Comparison of ENCODE assay signal across 9 cellular contexts in the genomic region with DNA sequence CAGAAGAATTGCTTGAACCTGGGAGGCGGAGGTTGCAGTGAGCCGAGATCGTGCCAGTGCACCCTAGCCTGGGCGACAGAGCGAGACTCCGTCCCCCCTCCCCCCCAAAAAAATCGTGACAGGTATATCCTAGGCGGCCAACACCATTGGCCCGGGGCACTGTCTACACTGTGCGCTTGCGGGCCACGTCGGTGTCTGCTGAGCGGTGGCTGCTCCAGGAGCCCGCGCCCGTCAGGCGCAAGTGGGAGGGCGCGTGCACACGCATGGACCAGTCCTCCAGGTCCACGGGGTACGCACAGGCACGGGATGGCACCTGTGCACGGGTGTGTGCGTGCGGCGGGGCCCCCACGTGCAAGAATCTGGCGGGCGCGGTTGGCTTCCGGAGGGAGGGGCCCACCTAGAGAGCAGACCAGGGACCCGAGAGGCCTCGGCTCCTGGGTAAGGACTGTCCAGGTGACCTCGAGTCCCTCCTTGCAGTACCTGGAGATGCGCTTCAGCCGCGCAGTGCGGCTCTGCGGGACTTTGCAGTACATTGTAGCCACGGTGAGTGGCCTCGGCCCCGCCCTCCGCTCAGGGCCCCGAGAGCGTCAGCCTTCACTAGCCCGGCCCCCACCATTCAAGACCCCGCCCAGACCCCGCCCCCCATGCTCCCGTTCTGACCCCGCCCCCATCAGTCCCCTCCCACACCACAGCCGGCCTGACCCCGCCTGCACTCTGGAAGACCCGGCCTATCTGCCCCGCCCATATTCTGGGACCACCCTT. TPM values are rescaled to one million over a fixed set of nuclear protein-coding genes. Genes with fewer than 3 reads are reported as not detected.
DNase-seq lines count a peak whose midpoint lies in the region; ATAC-seq, FAIRE-seq and TF ChIP-seq lines count a peak whose summit lies in the region.
"Had no signal": no experiment of that assay in that cellular context is flagged by ENCODE, and none has a peak within 500 bp of the region (broad histone marks: within the 10 kb centered on the region; RNA-seq: fewer than 3 reads in every experiment).

No MANE protein-coding gene starts in this region.

- peaks cover 6 to 18% (median 12%) of the 10 kb centered on the region in 10 experiments for H3K4me1 ChIP-seq in BLaER1 treated with 17β-estradiol and CSF1 and Interleukin-3, amounts not matched to agents 10 nM and 100 nM
- H3K4me1 ChIP-seq in HEK293 (ENCODE audit: control insufficient read depth, insufficient read depth, low read length), result peaks cover 3% of the 10 kb centered on the region; the same call in 1 of the 2 replicates
- peaks cover 0 to 43% of the 10 kb centered on the region in 2 experiments; a peak in 3 of 5 replicates for H3K4me1 ChIP-seq in K562 (replicated peaks in 1 of 2; ENCODE audit: control insufficient read depth in 2 of 2, insufficient read depth in 2 of 2, low read length in 2 of 2)
- H3K4me1 ChIP-seq in naive thymus-derived CD4-positive, alpha-beta T cell (ENCODE audit: control insufficient read depth in 2 of 2, insufficient read depth in 2 of 2, low read length in 2 of 2), result peaks cover 10 to 11% of the 10 kb centered on the region in 2 donors

- no TSS peak for BruUV-seq in K562 (replicated peaks; lab: Mats Ljungman, UMichigan)

- in situ Hi-C loops in K562 (cut with MboI), result no loop called here

- intact Hi-C loops in K562 (cut with micrococcal nuclease), result loop anchor here (2.0 kb wide), 1 partner anchor 123 kb away; no protein-coding TSS in a partner anchor
- intact Hi-C loops in naive thymus-derived CD4-positive, alpha-beta T cell (cut with micrococcal nuclease), result loop anchor here (1.0 to 10.0 kb wide), 6 partner anchors 15 to 799 kb away; a partner anchor contains a TSS

- H3K4me3 Mint-ChIP-seq in naive thymus-derived CD4-positive, alpha-beta T cell, result peak overlapping the region; percentile 73 to 88 (median 84)

- peak; percentile 71 for FAIRE-seq in K562 (lab: Jason Lieb, UNC)

- H3K36me3 Mint-ChIP-seq in naive thymus-derived CD4-positive, alpha-beta T cell, result no peaks in the 10 kb centered on the region

- H3K9me1 ChIP-seq in K562 (ENCODE audit: control insufficient read depth, insufficient read depth, low read length), result no peaks in the 10 kb centered on the region

- H3K4me3 ChIP-seq in BLaER1 treated with 17β-estradiol and CSF1 and Interleukin-3, amounts not matched to agents 10 nM and 100 nM, result peak overlapping the region in 9 of 10 experiments; percentile 22 to 51 (median 42); a peak in 14 of 20 replicates
- H3K4me3 ChIP-seq in HEK293 (ENCODE audit: low read depth, low read length) (peak overlapping the region; percentile 31), K562 (peak overlapping the region; percentile 43)
- H3K4me3 ChIP-seq in naive thymus-derived CD4-positive, alpha-beta T cell (ENCODE audit: low read length), result peak overlapping the region; percentile 64

- H3K9me3 ChIP-seq in BLaER1 treated with 17β-estradiol and CSF1 and Interleukin-3, amounts not matched to agents 10 nM and 100 nM (replicated peaks in 1 of 11), result no peaks in the 10 kb centered on the region
- H3K9me3 ChIP-seq in HEK293 (ENCODE audit: control insufficient read depth, insufficient read depth, low read depth, low read length) (no peaks in the 10 kb centered on the region), K562 (replicated peaks; ENCODE audit: control insufficient read depth, insufficient read depth, low read depth, low read length) (no peaks in the 10 kb centered on the region)
- no peaks in the 10 kb centered on the region for H3K9me3 ChIP-seq in naive thymus-derived CD4-positive, alpha-beta T cell (ENCODE audit: control insufficient read depth in 2 of 3, low read length in 3 of 3)

- CTCF ChIA-PET in HEK293 (lab: Yijun Ruan, JAX), result no interaction called here
- CTCF ChIA-PET in K562 (lab: Yijun Ruan, JAX; ENCODE audit: low intra/inter-chr PET ratio), result no interaction called here
- CTCF ChIA-PET in naive thymus-derived CD4-positive, alpha-beta T cell (lab: Charles Lee), result no interaction called here

- no peaks in the 10 kb centered on the region for H3K36me3 ChIP-seq in BLaER1 treated with 17β-estradiol and CSF1 and Interleukin-3, amounts not matched to agents 10 nM and 100 nM
- H3K36me3 ChIP-seq in HEK293 (ENCODE audit: control insufficient read depth in 2 of 2, insufficient read depth in 1 of 2, low read length in 2 of 2) (no peaks in the 10 kb centered on the region), K562 (ENCODE audit: control insufficient read depth, insufficient read depth, low read length) (no peaks in the 10 kb centered on the region)
- H3K36me3 ChIP-seq in naive thymus-derived CD4-positive, alpha-beta T cell (ENCODE audit: control insufficient read depth in 2 of 3, insufficient read depth in 3 of 3, low read length in 3 of 3), result no peaks in the 10 kb centered on the region

- H3K27me3 Mint-ChIP-seq in naive thymus-derived CD4-positive, alpha-beta T cell, result peaks cover 0 to 2% (median 0%) of the 10 kb centered on the region in 5 donors

- peaks cover 48 to 70% (median 57%) of the 10 kb centered on the region in 11 experiments for H3K27me3 ChIP-seq in BLaER1 treated with 17β-estradiol and CSF1 and Interleukin-3, amounts not matched to agents 10 nM and 100 nM
- H3K27me3 ChIP-seq in K562 (ENCODE audit: control insufficient read depth in 2 of 2, insufficient read depth in 2 of 2, low read length in 2 of 2), result peaks cover 9 to 17% of the 10 kb centered on the region in 2 experiments; a peak in 3 of 5 replicates
- no peaks in the 10 kb centered on the region for H3K27me3 ChIP-seq in naive thymus-derived CD4-positive, alpha-beta T cell (ENCODE audit: control insufficient read depth in 2 of 2, insufficient read depth in 2 of 2, low read length in 2 of 2)

- TF ChIP-seq POLR2A in K562 (conservative IDR thresholded peaks at IDR 0.05), result no peak

- POLR2A ChIA-PET in HEK293 (lab: Yijun Ruan, JAX) (no interaction called here), K562 (lab: Yijun Ruan, JAX) (no interaction called here)
- POLR2A ChIA-PET in naive thymus-derived CD4-positive, alpha-beta T cell (lab: Charles Lee), result interaction anchor here (0.6 to 4.8 kb wide), 3 partner anchors 9 to 59 kb away, joined by 3 to 51 read pairs (median 4); a partner anchor contains a TSS

- peaks cover 0 to 18% (median 6%) of the 10 kb centered on the region in 11 experiments; a peak in 8 of 22 replicates for H4K20me1 ChIP-seq in BLaER1 treated with 17β-estradiol and CSF1 and Interleukin-3, amounts not matched to agents 10 nM and 100 nM
- H4K20me1 ChIP-seq in K562 (replicated peaks; ENCODE audit: control insufficient read depth, insufficient read depth, low read length), result 0 out of 2 replicates have a peak, but pooled peaks cover 6% of the 10 kb centered on the region

- H3K4me1 Mint-ChIP-seq in naive thymus-derived CD4-positive, alpha-beta T cell, result peaks cover 0 to 30% (median 10%) of the 10 kb centered on the region in 7 donors

- TF ChIP-seq CTCF in HEK293 (tag by site-specific recombination; IDR thresholded peaks at IDR 0.05), result no peak
- TF ChIP-seq CTCF in K562 (IDR thresholded peaks at IDR 0.05 in 2 of 3, conservative IDR thresholded peaks at IDR 0.05 in 1 of 3; ENCODE audit: insufficient read depth in 2 of 3, low read depth in 1 of 3, low read length in 3 of 3), result no peak

- peak; percentile 96 for ATAC-seq in K562
- peak; percentile 92 for ATAC-seq in naive thymus-derived CD4-positive, alpha-beta T cell
- no peak for ATAC-seq in HG03439 (IDR thresholded peaks at IDR 0.05; ENCODE audit: unreplicated experiment)
- ATAC-seq in GM18519 (IDR thresholded peaks at IDR 0.05; ENCODE audit: low FRiP score, unreplicated experiment), result no peak
- no peak for ATAC-seq in HG03521 (IDR thresholded peaks at IDR 0.05; ENCODE audit: unreplicated experiment)

- peak overlapping the region; percentile 98 for H2AFZ ChIP-seq in K562 (ENCODE audit: low read depth, low read length)

- no peak overlapping the region; a peak in 1 of 22 replicates for H3K9ac ChIP-seq in BLaER1 treated with 17β-estradiol and CSF1 and Interleukin-3, amounts not matched to agents 10 nM and 100 nM
- H3K9ac ChIP-seq in K562 (ENCODE audit: insufficient read depth in 1 of 2, low read depth in 2 of 2, low read length in 2 of 2), result peak overlapping the region; percentile 34 to 91; a peak in 3 of 4 replicates

- H3K27ac ChIP-seq in BLaER1 treated with 17β-estradiol and CSF1 and Interleukin-3, amounts not matched to agents 10 nM and 100 nM, result no peak overlapping the region
- no peak overlapping the region for H3K27ac ChIP-seq in HEK293 (ENCODE audit: extremely low read depth, low read depth, low read length)
- no peak overlapping the region for H3K27ac ChIP-seq in K562 (ENCODE audit: extremely low read depth, low read depth, low read length)
- peak overlapping the region; percentile 47 for H3K27ac ChIP-seq in naive thymus-derived CD4-positive, alpha-beta T cell (ENCODE audit: low read depth, low read length)

- peak overlapping the region; percentile 86 to 96 (median 92) for H3K4me2 ChIP-seq in BLaER1 treated with 17β-estradiol and CSF1 and Interleukin-3, amounts not matched to agents 10 nM and 100 nM
- H3K4me2 ChIP-seq in K562 (ENCODE audit: insufficient read depth, low read length), result peak overlapping the region; percentile 84

- peak; percentile 50 to 77 (median 58) for DNase-seq in T-helper 2 cell
- DNase-seq in K562 (ENCODE audit: extremely low read depth in 1 of 4, low spot score in 3 of 4), result peak; percentile 87 to 98 (median 96)
- DNase-seq in naive thymus-derived CD4-positive, alpha-beta T cell, result peak; percentile 42 to 75 (median 68)

- no peaks in the 10 kb centered on the region for H3K79me2 ChIP-seq in K562 (ENCODE audit: control insufficient read depth, insufficient read depth, low read length)

- H3K9me3 Mint-ChIP-seq in naive thymus-derived CD4-positive, alpha-beta T cell, result no peaks in the 10 kb centered on the region

- 8% methylated on average over 47 of the region's 56 CpGs for WGBS in K562 (ENCODE audit: insufficient coverage, low coverage, missing lambda C conversion rate)

- no peak for TF ChIP-seq RAD21 in K562 (CRISPR knock-in tag; conservative IDR thresholded peaks at IDR 0.05 in 1 of 2, IDR thresholded peaks at IDR 0.05 in 1 of 2)

- TF ChIP-seq EP300 in K562 (IDR thresholded peaks at IDR 0.05; ENCODE audit: low read length), result no peak

- peak overlapping the region in 8 of 9 donors; percentile 18 to 85 (median 64) for H3K27ac Mint-ChIP-seq in naive thymus-derived CD4-positive, alpha-beta T cell

RNA-seq across cellular contexts. Expression of a gene that starts 2.1 kb away (rescaled TPM):
- 0.21 and 0.37 TPM in 2 replicates for total RNA-seq in K562 (2011; cell fraction: chromatin; rRNA removed; ENCODE audit: low replicate concordance)
- 0.39 and 0.50 TPM in 2 replicates for total RNA-seq in K562 (2011; cell fraction: nucleolus; rRNA removed)
- total RNA-seq in K562 (2011; cell fraction: nucleoplasm; rRNA removed), result 0.29 and 0.38 TPM in 2 replicates
- total RNA-seq in K562 (2014; rRNA removed) (0.33 and 0.73 TPM in 2 replicates), K562 (2014; rRNA removed; fragmentation: Illumina TruSeq; extraction: Trizol) (0.13 and 0.18 TPM in 2 replicates), K562 (2015; rRNA removed; fragmentation: Illumina TruSeq; extraction: Trizol) (0.11 and 0.29 TPM in 2 replicates), K562 (2021) (0.25 and 0.29 TPM in 2 replicates)
- polyA plus RNA-seq in K562 (2011; rRNA removed) (0.05 and 0.20 TPM in 2 replicates), K562 (2014; fragmentation: Illumina TruSeq; extraction: Trizol) (0.21 and 0.29 TPM in 2 replicates), K562 (2014; fragmentation: Nextera tagmentation; extraction: Ambion mirVana) (under 1 TPM; 0.10 to 0.23 TPM), K562 (2014; rRNA removed) (0.09 and 0.38 TPM in 2 replicates)
- polyA plus RNA-seq in K562 (2011; cell fraction: cytosol; rRNA removed), result 0.15 and 0.60 TPM in 2 replicates
- polyA plus RNA-seq in K562 (2011; cell fraction: nucleus; rRNA removed), result 0.08 and 0.18 TPM in 2 replicates
- 0.13 TPM in 1 of 2 replicates, not detected in the other for polyA plus RNA-seq in K562 (2012)
- 0.15 and 0.32 TPM in 2 replicates for polyA minus RNA-seq in K562 (2011; rRNA and poly(A)+ RNA removed)
- 0.86 TPM in 1 of 2 replicates, not detected in the other for polyA minus RNA-seq in K562 (2011; cell fraction: cytosol; rRNA and poly(A)+ RNA removed)
- polyA minus RNA-seq in K562 (2011; cell fraction: nucleus; rRNA and poly(A)+ RNA removed), result 0.13 TPM in 1 of 2 replicates, not detected in the other
- 1 to 10 TPM; 1.2 to 4.1 (median 3.6) TPM for total RNA-seq in naive thymus-derived CD4-positive, alpha-beta T cell
- 1 to 10 TPM; 2.0 to 2.9 TPM for polyA plus RNA-seq in naive thymus-derived CD4-positive, alpha-beta T cell
- total RNA-seq: subcutaneous adipose tissue had no signal

RNA-seq across cellular contexts. Expression of a gene that starts 14.1 kb away (rescaled TPM):
- total RNA-seq in K562 (2011; cell fraction: chromatin; rRNA removed; ENCODE audit: low replicate concordance), result 168 and 439 TPM in 2 replicates
- 698 and 878 TPM in 2 replicates for total RNA-seq in K562 (2011; cell fraction: nucleolus; rRNA removed)
- total RNA-seq in K562 (2011; cell fraction: nucleoplasm; rRNA removed), result 586 and 897 TPM in 2 replicates
- 2,735 and 3,133 TPM in 2 replicates for total RNA-seq in K562 (2014; rRNA removed)
- 557 and 626 TPM in 2 replicates for total RNA-seq in K562 (2014; rRNA removed; fragmentation: Illumina TruSeq; extraction: Trizol)
- 1,801 and 1,895 TPM in 2 replicates for total RNA-seq in K562 (2015; rRNA removed; fragmentation: Illumina TruSeq; extraction: Trizol)
- total RNA-seq in K562 (2021), result 2,882 and 3,018 TPM in 2 replicates
- 881 and 1,270 TPM in 2 replicates for polyA plus RNA-seq in K562 (2011; rRNA removed)
- 2,242 and 3,536 TPM in 2 replicates for polyA plus RNA-seq in K562 (2011; cell fraction: cytosol; rRNA removed)
- 920 and 1,021 TPM in 2 replicates for polyA plus RNA-seq in K562 (2011; cell fraction: nucleus; rRNA removed)
- 3,311 and 3,882 TPM in 2 replicates for polyA plus RNA-seq in K562 (2012)
- 1,947 and 3,139 TPM in 2 replicates for polyA plus RNA-seq in K562 (2014; fragmentation: Illumina TruSeq; extraction: Trizol)
- 1,000 to 10,000 TPM; 1,130 to 1,273 TPM for polyA plus RNA-seq in K562 (2014; fragmentation: Nextera tagmentation; extraction: Ambion mirVana)
- 2,069 and 2,216 TPM in 2 replicates for polyA plus RNA-seq in K562 (2014; rRNA removed)
- 348 and 383 TPM in 2 replicates for polyA minus RNA-seq in K562 (2011; rRNA and poly(A)+ RNA removed)
- polyA minus RNA-seq in K562 (2011; cell fraction: cytosol; rRNA and poly(A)+ RNA removed), result 1,225 and 1,878 TPM in 2 replicates
- polyA minus RNA-seq in K562 (2011; cell fraction: nucleus; rRNA and poly(A)+ RNA removed), result 303 and 429 TPM in 2 replicates
- total RNA-seq in naive thymus-derived CD4-positive, alpha-beta T cell, result 1,000 to 10,000 TPM; 2,413 to 3,932 (median 3,224) TPM
- polyA plus RNA-seq in naive thymus-derived CD4-positive, alpha-beta T cell, result 1,000 to 10,000 TPM; 4,242 to 4,833 TPM

RNA-seq across cellular contexts. Expression of a gene that starts 26.1 kb away (rescaled TPM):
- total RNA-seq in K562 (2011; cell fraction: chromatin; rRNA removed; ENCODE audit: low replicate concordance), result 0.32 and 0.97 TPM in 2 replicates
- 0.50 and 0.66 TPM in 2 replicates for total RNA-seq in K562 (2011; cell fraction: nucleolus; rRNA removed)
- 0.53 and 0.66 TPM in 2 replicates for total RNA-seq in K562 (2011; cell fraction: nucleoplasm; rRNA removed)
- total RNA-seq in K562 (2014; rRNA removed) (0.12 and 0.14 TPM in 2 replicates), K562 (2014; rRNA removed; fragmentation: Illumina TruSeq; extraction: Trizol) (not detected in 2 replicates), K562 (2015; rRNA removed; fragmentation: Illumina TruSeq; extraction: Trizol) (0.04 TPM in 1 of 2 replicates, not detected in the other), K562 (2021) (0.18 and 0.47 TPM in 2 replicates)
- polyA plus RNA-seq in K562 (2011; rRNA removed) (0.13 and 0.28 TPM in 2 replicates), K562 (2014; fragmentation: Illumina TruSeq; extraction: Trizol) (0.04 and 0.14 TPM in 2 replicates), K562 (2014; fragmentation: Nextera tagmentation; extraction: Ambion mirVana) (under 1 TPM; 0.01 to 0.07 TPM), K562 (2014; rRNA removed) (0.04 and 0.07 TPM in 2 replicates)
- polyA plus RNA-seq in K562 (2011; cell fraction: cytosol; rRNA removed), result 0.21 TPM in 2 replicates
- polyA plus RNA-seq in K562 (2011; cell fraction: nucleus; rRNA removed), result 0.48 and 0.80 TPM in 2 replicates
- polyA plus RNA-seq in K562 (2012), result 0.10 and 0.14 TPM in 2 replicates
- 0.04 and 0.06 TPM in 2 replicates for polyA minus RNA-seq in K562 (2011; rRNA and poly(A)+ RNA removed)
- polyA minus RNA-seq in K562 (2011; cell fraction: cytosol; rRNA and poly(A)+ RNA removed), result 0.19 TPM in 1 of 2 replicates, not detected in the other
- polyA minus RNA-seq in K562 (2011; cell fraction: nucleus; rRNA and poly(A)+ RNA removed), result 0.22 and 0.54 TPM in 2 replicates
- total RNA-seq in naive thymus-derived CD4-positive, alpha-beta T cell, result 100 to 1,000 TPM; 154 to 296 (median 202) TPM
- 100 to 1,000 TPM; 125 to 153 TPM for polyA plus RNA-seq in naive thymus-derived CD4-positive, alpha-beta T cell

RNA-seq across cellular contexts. Expression of a gene that starts 52.5 kb away (rescaled TPM):
- not detected in 2 replicates for total RNA-seq in K562 (2011; cell fraction: chromatin; rRNA removed; ENCODE audit: low replicate concordance)
- not detected in 2 replicates for total RNA-seq in K562 (2011; cell fraction: nucleolus; rRNA removed)
- total RNA-seq in K562 (2011; cell fraction: nucleoplasm; rRNA removed), result not detected in 2 replicates
- not detected in 2 replicates for total RNA-seq in K562 (2014; rRNA removed)
- not detected in 2 replicates for total RNA-seq in K562 (2014; rRNA removed; fragmentation: Illumina TruSeq; extraction: Trizol)
- total RNA-seq in K562 (2015; rRNA removed; fragmentation: Illumina TruSeq; extraction: Trizol), result not detected in 2 replicates
- total RNA-seq in K562 (2021), result not detected in 2 replicates
- polyA plus RNA-seq in K562 (2011; rRNA removed), result not detected in 2 replicates
- not detected in 2 replicates for polyA plus RNA-seq in K562 (2011; cell fraction: cytosol; rRNA removed)
- not detected in 2 replicates for polyA plus RNA-seq in K562 (2011; cell fraction: nucleus; rRNA removed)
- not detected in 2 replicates for polyA plus RNA-seq in K562 (2012)
- polyA plus RNA-seq in K562 (2014; fragmentation: Illumina TruSeq; extraction: Trizol), result not detected in 2 replicates
- polyA plus RNA-seq in K562 (2014; fragmentation: Nextera tagmentation; extraction: Ambion mirVana), result not detected
- not detected in 2 replicates for polyA plus RNA-seq in K562 (2014; rRNA removed)
- not detected in 2 replicates for polyA minus RNA-seq in K562 (2011; rRNA and poly(A)+ RNA removed)
- not detected in 2 replicates for polyA minus RNA-seq in K562 (2011; cell fraction: cytosol; rRNA and poly(A)+ RNA removed)
- not detected in 2 replicates for polyA minus RNA-seq in K562 (2011; cell fraction: nucleus; rRNA and poly(A)+ RNA removed)
- total RNA-seq in naive thymus-derived CD4-positive, alpha-beta T cell, result 10 to 100 TPM in 1 of 5 experiments, 1 to 10 TPM in 4; 5.5 to 11.1 (median 8.2) TPM
- 1 to 10 TPM; 2.0 to 6.0 TPM for polyA plus RNA-seq in naive thymus-derived CD4-positive, alpha-beta T cell
- total RNA-seq: subcutaneous adipose tissue had no signal

RNA-seq across cellular contexts. Expression of a gene that starts 59.0 kb away (rescaled TPM):
- total RNA-seq in K562 (2011; cell fraction: chromatin; rRNA removed; ENCODE audit: low replicate concordance), result 16.5 and 44.8 TPM in 2 replicates
- 48.6 and 53.7 TPM in 2 replicates for total RNA-seq in K562 (2011; cell fraction: nucleolus; rRNA removed)
- total RNA-seq in K562 (2011; cell fraction: nucleoplasm; rRNA removed), result 28.2 and 35.4 TPM in 2 replicates
- total RNA-seq in K562 (2014; rRNA removed) (150 and 197 TPM in 2 replicates), K562 (2014; rRNA removed; fragmentation: Illumina TruSeq; extraction: Trizol) (4.1 and 5.8 TPM in 2 replicates), K562 (2015; rRNA removed; fragmentation: Illumina TruSeq; extraction: Trizol) (38.5 and 40.5 TPM in 2 replicates), K562 (2021) (145 and 149 TPM in 2 replicates)
- polyA plus RNA-seq in K562 (2011; rRNA removed) (38.0 and 40.1 TPM in 2 replicates), K562 (2014; fragmentation: Illumina TruSeq; extraction: Trizol) (28.1 and 97.0 TPM in 2 replicates), K562 (2014; fragmentation: Nextera tagmentation; extraction: Ambion mirVana) (10 to 100 TPM in 1 of 2 experiments, 1 to 10 TPM in 1; 6.6 to 19.4 TPM), K562 (2014; rRNA removed) (213 and 234 TPM in 2 replicates)
- polyA plus RNA-seq in K562 (2011; cell fraction: cytosol; rRNA removed), result 63.8 and 189 TPM in 2 replicates
- polyA plus RNA-seq in K562 (2011; cell fraction: nucleus; rRNA removed), result 31.4 and 62.8 TPM in 2 replicates
- 66.3 and 130 TPM in 2 replicates for polyA plus RNA-seq in K562 (2012)
- polyA minus RNA-seq in K562 (2011; rRNA and poly(A)+ RNA removed), result 7.0 and 9.2 TPM in 2 replicates
- 24.4 and 37.9 TPM in 2 replicates for polyA minus RNA-seq in K562 (2011; cell fraction: cytosol; rRNA and poly(A)+ RNA removed)
- polyA minus RNA-seq in K562 (2011; cell fraction: nucleus; rRNA and poly(A)+ RNA removed), result 10.2 and 13.8 TPM in 2 replicates
- 10 to 100 TPM; 28.7 to 60.5 (median 32.6) TPM for total RNA-seq in naive thymus-derived CD4-positive, alpha-beta T cell
- polyA plus RNA-seq in naive thymus-derived CD4-positive, alpha-beta T cell, result 10 to 100 TPM; 31.1 to 63.8 TPM

Comparison
In these comparisons a context has a peak if more than half of its experiments do, and no peak if none do; other contexts are left out.
1. H3K9ac ChIP-seq: peak in K562 (2 of 2); none in BLaER1 treated with 17β-estradiol and CSF1 and Interleukin-3, amounts not matched to agents 10 nM and 100 nM (0 of 11).
2. ATAC-seq: peak in K562 (single experiment) and naive thymus-derived CD4-positive, alpha-beta T cell (single experiment); none in HG03439 (single experiment), GM18519 (single experiment) and HG03521 (single experiment).
3. RNA of a gene that starts 26.1 kb away (total RNA-seq): 154 to 296 TPM in naive thymus-derived CD4-positive, alpha-beta T cell; 0.04 to 0.97 TPM in K562; every median in the first group is over 10 times any median in the second.
4. Peak in every context shown above with its lines, with median percentiles within 50 percentile points of each other: H3K4me3 ChIP-seq and DNase-seq.